In the genomic region with DNA sequence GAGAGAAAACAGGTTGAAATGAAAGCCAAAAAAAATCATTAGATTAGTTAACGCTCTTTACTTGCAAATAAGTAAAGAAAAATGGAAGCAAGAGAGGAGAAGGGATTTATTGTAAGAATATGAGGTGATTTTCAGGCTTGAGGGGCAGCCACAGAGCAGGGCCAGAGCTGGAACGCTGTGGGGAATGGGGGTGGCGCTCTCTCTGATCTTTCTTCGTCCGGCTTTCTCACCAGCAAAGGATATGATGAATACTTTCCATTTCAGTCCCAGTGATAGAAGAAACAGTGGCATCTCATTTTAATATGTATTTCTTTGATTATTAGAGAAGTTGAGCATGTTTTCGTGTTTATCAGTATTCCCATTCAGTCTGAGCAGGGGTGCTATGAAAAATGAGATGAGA, we compare ENCODE assay signal across 1 cellular context.
TF ChIP-seq lines count a peak whose summit lies in the region.

No MANE protein-coding gene starts in this region.

TF ChIP-seq in endothelial cell of umbilical vein, 7 proteins besides CTCF, POLR2A, EP300 and RAD21:
- TF ChIP-seq FOS (IDR thresholded peaks at IDR 0.05; ENCODE audit: borderline replicate concordance, insufficient read depth, low read length) (no peak), EZH2 (IDR thresholded peaks at IDR 0.05; ENCODE audit: borderline replicate concordance, low read depth, low read length, severe bottlenecking) (no peak), GATA2 (IDR thresholded peaks at IDR 0.05; ENCODE audit: insufficient read depth, insufficient read length, low read depth, low read length) (no peak), MYC (IDR thresholded peaks at IDR 0.05; ENCODE audit: low read depth, low read length) (no peak)
- TF ChIP-seq, protein P1, sequence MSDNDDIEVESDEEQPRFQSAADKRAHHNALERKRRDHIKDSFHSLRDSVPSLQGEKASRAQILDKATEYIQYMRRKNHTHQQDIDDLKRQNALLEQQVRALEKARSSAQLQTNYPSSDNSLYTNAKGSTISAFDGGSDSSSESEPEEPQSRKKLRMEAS (IDR thresholded peaks at IDR 0.05; ENCODE audit: insufficient read depth, insufficient read length) = no peak
